Comparison of ENCODE assay signal across 20 cellular contexts in genomic region chr10:26310361-26310760, GRCh38.
A peak's percentile ranks its signal among the peaks of the same experiment; 100 is the strongest.
DNase-seq lines count a peak whose midpoint lies in the region; ATAC-seq and TF ChIP-seq lines count a peak whose summit lies in the region.
"Had no signal": no experiment of that assay in that cellular context is flagged by ENCODE, and none has a peak within 500 bp of the region (broad histone marks: within the 10 kb centered on the region; RNA-seq: fewer than 3 reads in every experiment).

No MANE protein-coding gene starts in this region.

- no peaks in the 10 kb centered on the region for H3K79me1 ChIP-seq in neuronal stem cell (ENCODE audit: low read depth, low read length)

- WGBS in thyroid gland, 2 donors, result 54 to 65% methylated on average over 3 of the region's 3 CpGs
- WGBS in neuronal stem cell (ENCODE audit: extremely low coverage in 2 of 2, insufficient read length in 2 of 2, insufficient replicate concordance in 1 of 2), 2 donors, result no CpG with 5 or more reads among the region's 3 CpGs

- H3K18ac ChIP-seq in neuronal stem cell (ENCODE audit: low read length), result no peak overlapping the region

- H3K9me3 ChIP-seq in thyroid gland, result no peaks in the 10 kb centered on the region
- no peaks in the 10 kb centered on the region for H3K9me3 ChIP-seq in neuronal stem cell (replicated peaks in 1 of 2; ENCODE audit: control insufficient read depth in 2 of 2, insufficient read depth in 1 of 2, low read depth in 1 of 2, low read length in 2 of 2)
- H3K9me3 ChIP-seq: ascending aorta; BLaER1 treated with 17β-estradiol and CSF1 and Interleukin-3, amounts not matched to agents 10 nM and 100 nM; colonic mucosa; neutrophil had no signal

- H3K27me3 ChIP-seq in thyroid gland (no peaks in the 10 kb centered on the region), neuronal stem cell (ENCODE audit: control insufficient read depth in 3 of 3, insufficient read depth in 3 of 3, low read depth in 1 of 3, low read length in 3 of 3) (no peaks in the 10 kb centered on the region)
- H3K27me3 ChIP-seq: ascending aorta; BLaER1 treated with 17β-estradiol and CSF1 and Interleukin-3, amounts not matched to agents 10 nM and 100 nM; colonic mucosa had no signal

- no peak overlapping the region for H3K14ac ChIP-seq in neuronal stem cell (ENCODE audit: low read length)

- TF ChIP-seq POLR2A in thyroid gland (IDR thresholded peaks at IDR 0.05), result no peak

- H3K9ac ChIP-seq in neuronal stem cell (ENCODE audit: low read depth, low read length, poor library complexity), result no peak overlapping the region
- H3K9ac ChIP-seq: BLaER1 treated with 17β-estradiol and CSF1 and Interleukin-3, amounts not matched to agents 10 nM and 100 nM had no signal

- H3K4me3 ChIP-seq in thyroid gland (replicated peaks in 1 of 3) (no peak overlapping the region), neuronal stem cell (ENCODE audit: low read length in 2 of 2) (no peak overlapping the region)
- H3K4me3 ChIP-seq: ascending aorta; BLaER1 treated with 17β-estradiol and CSF1 and Interleukin-3, amounts not matched to agents 10 nM and 100 nM; colonic mucosa had no signal

- H4K91ac ChIP-seq in neuronal stem cell (ENCODE audit: low read depth, low read length, poor library complexity), result no peak overlapping the region

- H3K27ac ChIP-seq in thyroid gland (no peak overlapping the region), neuronal stem cell (replicated peaks; ENCODE audit: low read length) (no peak overlapping the region)
- H3K27ac ChIP-seq: ascending aorta; BLaER1 treated with 17β-estradiol and CSF1 and Interleukin-3, amounts not matched to agents 10 nM and 100 nM; colonic mucosa; neutrophil had no signal

- TF ChIP-seq CTCF in thyroid gland (IDR thresholded peaks at IDR 0.05), result no peak

- intact Hi-C loops in thyroid gland (cut with DNase I), result no loop called here

- H2AFZ ChIP-seq in neuronal stem cell (ENCODE audit: low read length), result no peak overlapping the region

- no peak overlapping the region for H2BK5ac ChIP-seq in neuronal stem cell (ENCODE audit: low read length)

- H3K36me3 ChIP-seq in thyroid gland (no peaks in the 10 kb centered on the region), neuronal stem cell (replicated peaks in 1 of 2; ENCODE audit: control insufficient read depth in 2 of 2, insufficient read depth in 2 of 2, low read length in 2 of 2) (no peaks in the 10 kb centered on the region)
- H3K36me3 ChIP-seq: ascending aorta; BLaER1 treated with 17β-estradiol and CSF1 and Interleukin-3, amounts not matched to agents 10 nM and 100 nM; colonic mucosa; neutrophil had no signal

- no peak overlapping the region for H2BK12ac ChIP-seq in neuronal stem cell (ENCODE audit: low read length)

- no peak overlapping the region for H2AK5ac ChIP-seq in neuronal stem cell (ENCODE audit: low read depth, low read length)

- no peak overlapping the region for H4K8ac ChIP-seq in neuronal stem cell (ENCODE audit: low read depth, low read length)

- H3K4ac ChIP-seq in neuronal stem cell (ENCODE audit: low read length), result no peak overlapping the region

- H2BK120ac ChIP-seq in neuronal stem cell (ENCODE audit: low read depth, low read length), result no peak overlapping the region

- peak; percentile 47 for DNase-seq in NCI-H748 (lab: John Stamatoyannopoulos, UW; ENCODE audit: unreplicated experiment)
- no peak for DNase-seq in NCI-H748 treated with DMSO at 0.1 percent for 48 hours (lab: John Stamatoyannopoulos, UW)
- no peak for DNase-seq in thyroid gland
- no peak for DNase-seq in activated CD4-positive, alpha-beta T cell treated with anti-CD3 and anti-CD28 coated beads, Interleukin-2, amount 50 U/mL, for 1 hour
- no peak for DNase-seq in neuronal stem cell (ENCODE audit: low spot score)
- no peak for DNase-seq in hippocampal formation (lab: John Stamatoyannopoulos, UW)
- DNase-seq: activated CD4-positive, alpha-beta T cell treated with anti-CD3 and anti-CD28 coated beads for 48 hours; activated CD8-positive, alpha-beta memory T cell treated with anti-CD3 and anti-CD28 coated beads, Interleukin-2, amount 50 U/mL, for 48 hours; colonic mucosa; foreskin fibroblast; NCI-H2029; NCI-H510A; stimulated activated naive CD4-positive, alpha-beta T cell treated with Interleukin-2 at 50 U/mL for 16 hours; T-helper 9 cell; trophoblast cell had no signal

- ATAC-seq in HG02588 (IDR thresholded peaks at IDR 0.05; ENCODE audit: unreplicated experiment), result peak; percentile 79
- peak; percentile 77 for ATAC-seq in HG03432 (IDR thresholded peaks at IDR 0.05; ENCODE audit: unreplicated experiment)

- H2BK15ac ChIP-seq in neuronal stem cell (ENCODE audit: low read length), result no peak overlapping the region

- H3K4me1 ChIP-seq in thyroid gland (no peaks in the 10 kb centered on the region), neuronal stem cell (ENCODE audit: control insufficient read depth in 2 of 2, insufficient read depth in 1 of 2, low read depth in 1 of 2, low read length in 2 of 2) (peaks cover 0 to 8% of the 10 kb centered on the region in 2 donors)
- H3K4me1 ChIP-seq: ascending aorta, colonic mucosa had no signal

- H3K23ac ChIP-seq in neuronal stem cell (ENCODE audit: low read depth, low read length, poor library complexity), result no peak overlapping the region

- H3K4me2 ChIP-seq in neuronal stem cell (ENCODE audit: insufficient read depth, low read length, poor library complexity, severe bottlenecking), result no peak overlapping the region
